Comparison of ENCODE assay signal across 9 cellular contexts in the genomic region with DNA sequence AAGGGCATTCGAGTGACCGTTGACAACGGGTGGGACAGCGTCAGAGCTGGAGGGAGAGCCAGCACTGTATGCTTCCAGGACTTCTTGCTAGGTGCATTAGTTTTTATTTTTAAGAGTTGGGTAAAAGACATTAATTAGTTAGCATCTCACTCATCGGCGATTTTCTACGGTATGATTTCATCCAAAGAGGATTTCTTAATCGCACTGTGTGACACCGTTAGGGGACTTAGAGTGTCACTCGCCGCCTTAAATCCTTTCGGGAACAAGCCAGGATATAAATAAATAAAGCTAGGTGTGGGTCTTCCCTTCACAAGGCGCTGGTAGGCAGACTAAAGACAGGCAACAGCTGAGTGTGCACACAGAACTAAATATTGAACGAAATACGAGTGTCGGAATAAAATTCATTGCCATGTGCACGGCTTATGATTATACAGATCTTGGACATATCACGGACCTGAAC. TPM values are rescaled to one million over a fixed set of nuclear protein-coding genes. Genes with fewer than 3 reads are reported as not detected.
A peak's percentile ranks its signal among the peaks of the same experiment; 100 is the strongest.
DNase-seq lines count a peak whose midpoint lies in the region; ATAC-seq and TF ChIP-seq lines count a peak whose summit lies in the region.
"Had no signal": no experiment of that assay in that cellular context is flagged by ENCODE, and none has a peak within 500 bp of the region (broad histone marks: within the 10 kb centered on the region; RNA-seq: fewer than 3 reads in every experiment).

No MANE protein-coding gene starts in this region.

- H3K9me3 ChIP-seq in Peyer's patch = no peaks in the 10 kb centered on the region
- no peaks in the 10 kb centered on the region for H3K9me3 ChIP-seq in parathyroid adenoma (ENCODE audit: control insufficient read depth, low read length)

- H3K4me1 ChIP-seq in Peyer's patch (no peaks in the 10 kb centered on the region), parathyroid adenoma (no peaks in the 10 kb centered on the region)

- H3K4me3 ChIP-seq in Peyer's patch (peak overlapping the region; percentile 33 to 64 (median 52)), fibroblast of the aortic adventitia (ENCODE audit: low read depth, low read length) (peak overlapping the region; percentile 82), parathyroid adenoma (ENCODE audit: low read depth, low read length) (peak overlapping the region; percentile 67)

- ATAC-seq in HG03196 (IDR thresholded peaks at IDR 0.05; ENCODE audit: unreplicated experiment) (no peak), HG02798 (IDR thresholded peaks at IDR 0.05; ENCODE audit: poor library complexity, unreplicated experiment) (no peak), HG03097 (IDR thresholded peaks at IDR 0.05; ENCODE audit: low FRiP score, unreplicated experiment) (no peak)

- no peaks in the 10 kb centered on the region for H3K27me3 ChIP-seq in Peyer's patch
- H3K27me3 ChIP-seq in parathyroid adenoma (ENCODE audit: control insufficient read depth, insufficient read depth, low read length) = no peaks in the 10 kb centered on the region

- H3K9ac ChIP-seq in parathyroid adenoma = no peak overlapping the region

- H3K36me3 ChIP-seq in Peyer's patch = no peaks in the 10 kb centered on the region
- no peaks in the 10 kb centered on the region for H3K36me3 ChIP-seq in parathyroid adenoma (ENCODE audit: control insufficient read depth, insufficient read depth, low read length)

- peak overlapping the region; percentile 98 for H3K4me2 ChIP-seq in parathyroid adenoma (ENCODE audit: low read length)

- TF ChIP-seq CTCF in Peyer's patch (IDR thresholded peaks at IDR 0.05) (no peak), fibroblast of the aortic adventitia (IDR thresholded peaks at IDR 0.05; ENCODE audit: insufficient read depth, low read length) (no peak), parathyroid adenoma (IDR thresholded peaks at IDR 0.05) (no peak)

- no peaks in the 10 kb centered on the region for H3K79me2 ChIP-seq in parathyroid adenoma

- TF ChIP-seq POLR2A in Peyer's patch (IDR thresholded peaks at IDR 0.05) = no peak

- DNase-seq in DMS53 treated with DMSO at 0.1 percent for 48 hours (lab: John Stamatoyannopoulos, UW; ENCODE audit: unreplicated experiment) (peak; percentile 12), Peyer's patch (no peak), fibroblast of the aortic adventitia (ENCODE audit: low read depth) (no peak), mesenteric fat pad (ENCODE audit: low spot score) (no peak)
- DNase-seq: MM.1S had no signal

- peak overlapping the region; percentile 91 for H2AFZ ChIP-seq in parathyroid adenoma

- H3K27ac ChIP-seq in Peyer's patch (peak overlapping the region; percentile 68 to 88 (median 74)), parathyroid adenoma (peak overlapping the region; percentile 86)

RNA-seq across cellular contexts. Expression of a gene that starts 0.9 kb away (rescaled TPM):
- 10 to 100 TPM in 1 of 4 donors, 1 to 10 TPM in 3; 2.6 to 39.6 (median 5.8) TPM for total RNA-seq in Peyer's patch
- total RNA-seq in fibroblast of the aortic adventitia (ENCODE audit: low replicate concordance) = 2.7 and 16.9 TPM in 2 replicates
- 11.7 TPM for total RNA-seq in mesenteric fat pad
